Comparison of ENCODE assay signal across 6 cellular contexts in genomic region chr19:19488041-19488874, GRCh38. TPM values are rescaled to one million over a fixed set of nuclear protein-coding genes. Genes with fewer than 3 reads are reported as not detected.
DNase-seq lines count a peak whose midpoint lies in the region; ATAC-seq and TF ChIP-seq lines count a peak whose summit lies in the region.

No MANE protein-coding gene starts in this region.

- DNase-seq in RWPE1 (ENCODE audit: low spot score) (no peak), spleen (no peak), NCI-H1048 (lab: John Stamatoyannopoulos, UW) (no peak)

- peaks cover 0 to 16% of the 10 kb centered on the region in 2 donors for H3K4me1 ChIP-seq in esophagus (ENCODE audit: control insufficient read depth in 2 of 2, insufficient read depth in 2 of 2, low read length in 1 of 2)
- H3K4me1 ChIP-seq in spleen, result peaks cover 56 to 89% (median 69%) of the 10 kb centered on the region in 6 donors

- H3K4me3 ChIP-seq in esophagus (ENCODE audit: low read depth in 1 of 2, low read length in 2 of 2), result no peak overlapping the region
- peak overlapping the region in 2 of 8 donors; percentile 15 to 50 for H3K4me3 ChIP-seq in spleen

- CTCF ChIA-PET in RWPE1 (lab: Yijun Ruan, JAX), result interaction anchor here (0.6 kb wide), 1 partner anchor 95 kb away, joined by 4 read pairs; no protein-coding TSS in a partner anchor

- POLR2A ChIA-PET in RWPE1 (lab: Yijun Ruan, JAX; ENCODE audit: low non-redundant PET), result no interaction called here

- intact Hi-C loops in spleen (cut with DNase I; ENCODE audit: low total_unique reads), result loop anchor here (10.0 kb wide), 1 partner anchor 83 kb away; the partner anchor contains the start of gene GATAD2A

- H3K27ac ChIP-seq in RWPE1 (peak overlapping the region; percentile 90), esophagus (ENCODE audit: low read depth in 2 of 2, low read length in 1 of 2) (peak overlapping the region; percentile 52 to 69), spleen (peak overlapping the region; percentile 76 to 88 (median 84))

- ATAC-seq in GM21390 (IDR thresholded peaks at IDR 0.05; ENCODE audit: unreplicated experiment) (no peak), HG02840 (IDR thresholded peaks at IDR 0.05; ENCODE audit: low FRiP score, unreplicated experiment) (no peak)

- TF ChIP-seq CTCF in RWPE1 (conservative IDR thresholded peaks at IDR 0.05; ENCODE audit: low read depth), result no peak
- TF ChIP-seq CTCF in spleen (IDR thresholded peaks at IDR 0.05 in 8 of 11, conservative IDR thresholded peaks at IDR 0.05 in 3 of 11), result no peak

- no peak for TF ChIP-seq POLR2A in spleen (IDR thresholded peaks at IDR 0.05)

- WGBS in esophagus, 2 donors, result 51% methylated on average over 18 of the region's 18 CpGs
- WGBS in spleen, 5 donors, result 63 to 73% (median 70%) methylated on average over 18 of the region's 18 CpGs

- peaks cover 0 to 15% of the 10 kb centered on the region in 2 donors for H3K36me3 ChIP-seq in esophagus (ENCODE audit: control insufficient read depth in 2 of 2, insufficient read depth in 2 of 2, low read length in 1 of 2)
- peaks cover 0 to 55% (median 15%) of the 10 kb centered on the region in 6 donors for H3K36me3 ChIP-seq in spleen

- H3K27me3 ChIP-seq in esophagus (ENCODE audit: control insufficient read depth in 1 of 2, insufficient read depth in 2 of 2, low read length in 2 of 2), result no peaks in the 10 kb centered on the region
- H3K27me3 ChIP-seq in spleen (replicated peaks in 1 of 7), result no peaks in the 10 kb centered on the region

- no peaks in the 10 kb centered on the region for H3K9me3 ChIP-seq in esophagus (ENCODE audit: control insufficient read depth in 2 of 2, insufficient read depth in 1 of 2, low read depth in 1 of 2, low read length in 1 of 2)
- no peaks in the 10 kb centered on the region for H3K9me3 ChIP-seq in spleen

RNA-seq across cellular contexts. Expression of gene TSSK6, which starts 27.1 kb away (rescaled TPM):
- polyA plus RNA-seq in esophagus (1 to 10 TPM; 1.0 to 1.2 TPM), spleen (1 to 10 TPM; 1.7 to 3.3 (median 2.4) TPM)
- 1 to 10 TPM; 2.3 to 5.6 (median 3.7) TPM for total RNA-seq in spleen

RNA-seq across cellular contexts. Expression of gene NDUFA13, which starts 27.8 kb away (rescaled TPM):
- polyA plus RNA-seq in esophagus (100 to 1,000 TPM; 273 to 353 TPM), spleen (100 to 1,000 TPM; 203 to 224 (median 204) TPM)
- 100 to 1,000 TPM in 4 of 7 donors, 10 to 100 TPM in 3; 24.0 to 216 (median 182) TPM for total RNA-seq in spleen

RNA-seq across cellular contexts. Expression of gene YJEFN3, which starts 40.5 kb away (rescaled TPM):
- polyA plus RNA-seq in esophagus (1 to 10 TPM; 1.6 to 7.3 TPM), spleen (10 to 100 TPM; 10.4 to 22.7 (median 13.0) TPM)
- 1 to 10 TPM; 1.3 to 4.8 (median 3.2) TPM for total RNA-seq in spleen

RNA-seq across cellular contexts. Expression of gene CILP2, which starts 49.8 kb away (rescaled TPM):
- polyA plus RNA-seq in esophagus (under 1 TPM; 0.01 to 0.02 TPM), spleen (under 1 TPM; 0.15 to 0.38 (median 0.35) TPM)
- total RNA-seq in spleen, result 1 to 10 TPM in 1 of 7 donors, under 1 TPM in 5, not detected in 1; 0.36 to 1.3 (median 0.61) TPM
